ENCODE assay signal across 23 cellular contexts in the genomic region with DNA sequence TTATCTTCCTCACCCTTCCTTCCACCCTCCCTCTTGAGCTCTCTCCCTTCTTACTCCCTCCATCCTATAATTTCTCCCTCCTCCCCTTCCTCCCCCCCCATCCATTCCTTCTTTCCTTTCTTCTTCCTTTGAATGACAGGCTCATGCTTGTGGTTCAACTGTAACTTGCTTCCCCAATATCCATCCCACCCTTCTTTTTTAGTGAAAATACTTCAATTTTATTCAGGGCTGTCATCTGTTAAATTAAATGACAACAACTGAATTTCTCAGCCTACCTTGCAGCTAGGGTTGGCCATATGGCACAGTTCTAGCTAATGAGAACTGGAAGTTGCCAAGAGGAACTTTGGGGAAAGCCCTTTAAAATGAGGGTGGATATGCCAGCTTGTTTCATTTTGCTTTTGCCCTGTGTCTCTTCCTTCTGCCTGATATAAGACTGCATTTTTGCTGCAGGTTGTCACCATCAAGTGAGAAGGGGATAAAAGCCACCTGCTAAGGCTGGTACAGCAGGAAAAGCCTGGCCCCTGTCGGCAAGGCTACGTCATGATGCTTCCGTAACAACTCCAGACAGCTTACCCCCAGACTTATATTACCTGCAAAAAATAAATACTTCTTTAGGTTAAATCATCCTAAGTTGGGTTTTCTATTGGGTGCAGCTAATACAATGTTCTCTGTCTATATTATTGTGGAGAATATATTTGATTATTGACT.
A peak's percentile ranks its signal among the peaks of the same experiment; 100 is the strongest.
DNase-seq lines count a peak whose midpoint lies in the region; ATAC-seq, FAIRE-seq and TF ChIP-seq lines count a peak whose summit lies in the region.
"Had no signal": no experiment of that assay in that cellular context is flagged by ENCODE, and none has a peak within 500 bp of the region (broad histone marks: within the 10 kb centered on the region; RNA-seq: fewer than 3 reads in every experiment).

No MANE protein-coding gene starts in this region.

- no peaks in the 10 kb centered on the region for H3K36me3 Mint-ChIP-seq in GM23338 (ENCODE audit: low read depth)
- H3K36me3 Mint-ChIP-seq: CD14-positive monocyte had no signal

- 98% methylated on average over 3 of the region's 3 CpGs; no CpG with 5 or more reads in 1 of the 2 experiments for WGBS in H1 (ENCODE audit: extremely low coverage in 1 of 2, insufficient coverage in 1 of 2, insufficient read length in 1 of 2, insufficient replicate concordance in 2 of 2, low coverage in 1 of 2, low lambda C conversion rate in 2 of 2, missing lambda C conversion rate in 1 of 2), 2 experiments

- no peak overlapping the region for H3K4ac ChIP-seq in H1 (replicated peaks; ENCODE audit: insufficient read length, low read depth, low read length)

- peaks cover 2% of the 10 kb centered on the region for H3K27me3 Mint-ChIP-seq in GM23338 (ENCODE audit: insufficient read depth, low read depth, poor library complexity)

- 0 out of 2 replicates have a peak, but pooled peaks cover 6% of the 10 kb centered on the region for H3K9me2 ChIP-seq in GM23338 (ENCODE audit: insufficient read depth)
- H3K9me2 ChIP-seq: SK-N-SH had no signal

- no peaks in the 10 kb centered on the region for H3F3A ChIP-seq in GM23338 (replicated peaks; ENCODE audit: low read depth)

- no peak overlapping the region for H2BK12ac ChIP-seq in H1 (ENCODE audit: low read depth, low read length)

- no peak overlapping the region for H3K14ac ChIP-seq in H1 (ENCODE audit: insufficient read length)

- H3K23me2 ChIP-seq in H1 (ENCODE audit: low read depth, low read length) = no peaks in the 10 kb centered on the region

- POLR2A ChIA-PET in H1 (lab: Charles Lee; ENCODE audit: partially characterized antibody) = no interaction called here

- H4K5ac ChIP-seq in H1 (ENCODE audit: insufficient read length, low read depth, low read length) = no peak overlapping the region

- H2BK20ac ChIP-seq in H1 (ENCODE audit: low read length) = no peak overlapping the region

- DNase-seq in GM23338 (ENCODE audit: low spot score) (peak; percentile 22), NB4 (ENCODE audit: low read depth) (peak; percentile 2), H1 (ENCODE audit: low read depth in 1 of 2, low spot score in 2 of 2) (no peak), left kidney (ENCODE audit: low read depth, low spot score) (peak; percentile 39), NCI-H524 (lab: John Stamatoyannopoulos, UW) (no peak), uterus (no peak)
- DNase-seq: DMS79, H7, HFFc6, IMR-90, MV-4-11, NCI-H1694, NCI-H2081 treated with DMSO at 0.1 percent for 48 hours, NCI-H2171 treated with DMSO at 0.1 percent for 48 hours, NCI-H526 treated with DMSO at 0.1 percent for 48 hours, PC-9, SIG-M5, SK-N-SH had no signal

- no peak overlapping the region for H2BK120ac ChIP-seq in H1 (replicated peaks; ENCODE audit: low read depth, low read length)

- H2AFZ ChIP-seq in GM23338 = no peak overlapping the region; the same call in 1 of the 2 replicates
- H2AFZ ChIP-seq in H1 (ENCODE audit: low read length) = no peak overlapping the region
- H2AFZ ChIP-seq: PC-9 had no signal

- H3K4me2 ChIP-seq in GM23338 = no peak overlapping the region
- H3K4me2 ChIP-seq in H1 (ENCODE audit: insufficient read depth in 1 of 2, low read depth in 2 of 2, low read length in 2 of 2) = no peak overlapping the region
- H3K4me2 ChIP-seq: A549, PC-9, SK-N-SH had no signal

- intact Hi-C loops in uterus (cut with DNase I; ENCODE audit: low total_unique reads) = no loop called here

- no peaks in the 10 kb centered on the region for H3K9me3 ChIP-seq in H1 (ENCODE audit: insufficient read depth in 2 of 2, low read depth in 1 of 2, low read length in 1 of 2)
- H3K9me3 ChIP-seq in uterus = no peaks in the 10 kb centered on the region
- H3K9me3 ChIP-seq: A549, SK-N-SH had no signal

- no peak overlapping the region for H3K4me3 Mint-ChIP-seq in GM23338
- H3K4me3 Mint-ChIP-seq: B cell, CD14-positive monocyte, HFFc6 had no signal

- H3K27ac ChIP-seq in GM23338 (ENCODE audit: low read depth) (no peak overlapping the region), H1 (ENCODE audit: low read depth, low read length) (no peak overlapping the region), uterus (no peak overlapping the region)
- H3K27ac ChIP-seq: A549, PC-9 had no signal

- H2BK5ac ChIP-seq in H1 (ENCODE audit: low read depth, low read length) = no peak overlapping the region

- H3K56ac ChIP-seq in H1 (replicated peaks; ENCODE audit: insufficient read length, low read depth, low read length) = no peak overlapping the region

- no peaks in the 10 kb centered on the region; the same call in 1 of the 2 replicates for H3K4me1 ChIP-seq in GM23338 (ENCODE audit: insufficient read depth)
- no peaks in the 10 kb centered on the region for H3K4me1 ChIP-seq in H1 (replicated peaks in 1 of 4; ENCODE audit: control insufficient read depth in 3 of 4, insufficient read depth in 4 of 4, low read length in 3 of 4)
- H3K4me1 ChIP-seq in uterus = no peaks in the 10 kb centered on the region
- H3K4me1 ChIP-seq: A549 had no signal

- TF ChIP-seq RAD21 in H1 (IDR thresholded peaks at IDR 0.05 in 1 of 2, conservative IDR thresholded peaks at IDR 0.05 in 1 of 2; ENCODE audit: low read depth in 2 of 2, low read length in 2 of 2) = peak; percentile 40 to 57; a peak in 3 of 4 replicates

- H2BK15ac ChIP-seq in H1 (ENCODE audit: low read length) = no peak overlapping the region

- H3K9me3 Mint-ChIP-seq in GM23338 = no peaks in the 10 kb centered on the region
- H3K9me3 Mint-ChIP-seq: HFFc6 had no signal

- no peaks in the 10 kb centered on the region for H3K79me1 ChIP-seq in H1 (ENCODE audit: low read depth, low read length)

- H3K4me1 Mint-ChIP-seq in GM23338 = no peaks in the 10 kb centered on the region
- H3K4me1 Mint-ChIP-seq: B cell had no signal

- H3K27me3 ChIP-seq in GM23338 (ENCODE audit: insufficient read depth) = no peaks in the 10 kb centered on the region
- no peaks in the 10 kb centered on the region for H3K27me3 ChIP-seq in H1 (replicated peaks in 1 of 4; ENCODE audit: control insufficient read depth in 3 of 4, extremely low read depth in 1 of 4, insufficient read depth in 3 of 4, low read length in 3 of 4)
- no peaks in the 10 kb centered on the region for H3K27me3 ChIP-seq in uterus

- no peak overlapping the region for H4K91ac ChIP-seq in H1 (replicated peaks; ENCODE audit: insufficient read length, low read length)

- no peak overlapping the region for H4K8ac ChIP-seq in H1 (ENCODE audit: extremely low read depth, insufficient read depth, low read length)

- H4K20me1 ChIP-seq in GM23338 (replicated peaks; ENCODE audit: insufficient read depth) = no peaks in the 10 kb centered on the region
- H4K20me1 ChIP-seq in H1 (replicated peaks in 1 of 2; ENCODE audit: control insufficient read depth in 1 of 2, insufficient read depth in 2 of 2, low read length in 2 of 2) = no peaks in the 10 kb centered on the region

- TF ChIP-seq EP300 in H1 (IDR thresholded peaks at IDR 0.05; ENCODE audit: borderline replicate concordance in 1 of 2, low read depth in 2 of 2, low read length in 2 of 2) = no peak

- H3K79me2 ChIP-seq in GM23338 (replicated peaks; ENCODE audit: insufficient read depth) = no peaks in the 10 kb centered on the region
- no peaks in the 10 kb centered on the region for H3K79me2 ChIP-seq in H1 (ENCODE audit: control insufficient read depth in 1 of 2, insufficient read depth in 2 of 2, low read length in 2 of 2)

- H3K23ac ChIP-seq in H1 (ENCODE audit: insufficient read length) = no peak overlapping the region

- TF ChIP-seq CTCF in GM23338 (conservative IDR thresholded peaks at IDR 0.05; ENCODE audit: low read depth in 2 of 2) = peak; percentile 41 to 50
- TF ChIP-seq CTCF in NB4 (IDR thresholded peaks at IDR 0.05; ENCODE audit: low read depth, low read length) = no peak
- TF ChIP-seq CTCF in H1 (IDR thresholded peaks at IDR 0.05; ENCODE audit: control extremely low read depth in 1 of 3, insufficient read depth in 1 of 3, low read depth in 1 of 3, low read length in 3 of 3) = peak; percentile 22 to 33 (median 26); a peak in 3 of 4 replicates
- TF ChIP-seq CTCF in uterus (IDR thresholded peaks at IDR 0.05) = no peak

- no peak overlapping the region for H2AK5ac ChIP-seq in H1 (ENCODE audit: low read depth, low read length)

- no peaks in the 10 kb centered on the region for H3K36me3 ChIP-seq in GM23338 (ENCODE audit: insufficient read depth)
- no peaks in the 10 kb centered on the region for H3K36me3 ChIP-seq in H1 (ENCODE audit: control insufficient read depth in 2 of 4, insufficient read depth in 4 of 4, low read length in 3 of 4)
- no peaks in the 10 kb centered on the region for H3K36me3 ChIP-seq in uterus

- CTCF ChIA-PET in H1 (lab: Charles Lee; ENCODE audit: partially characterized antibody) = interaction anchor here (0.7 to 1.7 kb wide), 3 partner anchors 9 to 169 kb away, joined by 3 read pairs; no protein-coding TSS in a partner anchor

- peak; percentile 48 for FAIRE-seq in H1 (lab: Jason Lieb, UNC)
- FAIRE-seq: A549, D721Med had no signal

- H3K9ac ChIP-seq in H1 (replicated peaks in 1 of 4; ENCODE audit: extremely low read depth in 1 of 4, low read depth in 3 of 4, low read length in 3 of 4) = no peak overlapping the region
- H3K9ac ChIP-seq: SK-N-SH had no signal

- no peak overlapping the region for H3K18ac ChIP-seq in H1 (ENCODE audit: extremely low read depth, low read length)

- no peak overlapping the region for H3K27ac Mint-ChIP-seq in GM23338
- H3K27ac Mint-ChIP-seq: B cell, HFFc6 had no signal

- ATAC-seq in GM23338 (peak; percentile 40; the same call in 2 of the 3 replicates), HG03139 (IDR thresholded peaks at IDR 0.05; ENCODE audit: unreplicated experiment) (no peak)
- ATAC-seq: A549 had no signal

- no peak for TF ChIP-seq POLR2A in NB4 (IDR thresholded peaks at IDR 0.05; ENCODE audit: extremely low read depth, insufficient read length)
- no peak for TF ChIP-seq POLR2A in H1 (IDR thresholded peaks at IDR 0.05; ENCODE audit: control extremely low read depth in 1 of 2, low read depth in 2 of 2, low read length in 2 of 2)
- TF ChIP-seq POLR2A in uterus (IDR thresholded peaks at IDR 0.05) = no peak

- H3K4me3 ChIP-seq in GM23338 (no peak overlapping the region), NB4 (ENCODE audit: low read depth, low read length) (no peak overlapping the region), H1 (ENCODE audit: extremely low read depth in 1 of 4, insufficient read depth in 2 of 4, low read depth in 3 of 4, low read length in 4 of 4) (no peak overlapping the region), uterus (no peak overlapping the region)
- H3K4me3 ChIP-seq: A549, PC-9 had no signal

TF ChIP-seq in GM23338, 12 proteins besides CTCF, POLR2A, EP300 and RAD21 (continues in another document):
- TF ChIP-seq ZNF114 (CRISPR knock-in tag; IDR thresholded peaks at IDR 0.05) (no peak), CREB1 (CRISPR knock-in tag; IDR thresholded peaks at IDR 0.05; ENCODE audit: low read depth) (no peak)

TF ChIP-seq in H1, 55 proteins besides CTCF, POLR2A, EP300 and RAD21 (continues in another document):
- no peak for TF ChIP-seq E2F6 (IDR thresholded peaks at IDR 0.05)
- TF ChIP-seq KDM4A (IDR thresholded peaks at IDR 0.05; ENCODE audit: low read depth, low read length, severe bottlenecking) = no peak
- TF ChIP-seq CHD1 (IDR thresholded peaks at IDR 0.05; ENCODE audit: low read depth, low read length) = no peak

Comparison
In these comparisons a context has a peak if more than half of its experiments do, and no peak if none do; other contexts are left out.
1. DNase-seq: peak in GM23338 (single experiment), NB4 (single experiment) and left kidney (single experiment); none in H1 (0 of 2), NCI-H524 (0 of 2) and uterus (0 of 2).
2. CTCF ChIP-seq: peak in GM23338 (2 of 2) and H1 (3 of 3); none in NB4 (single experiment) and uterus (0 of 4).